Comparison of ENCODE assay signal across 14 cellular contexts in the genomic region with DNA sequence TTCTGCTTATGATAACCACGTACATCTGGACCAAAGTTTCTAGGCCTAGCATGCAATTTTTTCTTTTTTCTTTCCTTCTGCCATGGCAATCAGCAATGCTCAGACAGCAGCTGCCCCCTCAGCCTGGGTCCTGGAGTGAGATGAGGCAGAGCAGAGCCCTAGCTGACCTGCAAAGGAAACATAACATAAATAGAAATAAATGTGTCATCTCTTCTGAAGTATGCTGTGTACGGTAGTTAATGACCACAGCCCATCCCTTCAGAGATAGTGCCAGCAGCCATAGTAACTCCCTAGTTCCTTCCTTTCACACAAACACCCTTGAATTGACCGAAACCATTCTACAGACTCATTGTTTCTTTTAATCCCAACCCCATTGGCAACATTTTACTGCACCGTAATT. TPM values are rescaled to one million over a fixed set of nuclear protein-coding genes. Genes with fewer than 3 reads are reported as not detected.
A peak's percentile ranks its signal among the peaks of the same experiment; 100 is the strongest.
DNase-seq lines count a peak whose midpoint lies in the region; ATAC-seq and TF ChIP-seq lines count a peak whose summit lies in the region.
"Had no signal": no experiment of that assay in that cellular context is flagged by ENCODE, and none has a peak within 500 bp of the region (broad histone marks: within the 10 kb centered on the region; RNA-seq: fewer than 3 reads in every experiment).

No MANE protein-coding gene starts in this region.

- peaks cover 74% of the 10 kb centered on the region for H3K4me1 Mint-ChIP-seq in activated naive CD8-positive, alpha-beta T cell treated with anti-CD3 and anti-CD28 coated beads, Interleukin-2, amount 50 U/mL, for 24 hours
- peaks cover 5% of the 10 kb centered on the region for H3K4me1 Mint-ChIP-seq in progenitor cell of endocrine pancreas (ENCODE audit: low read depth)

- H4K20me1 ChIP-seq in KMS-11 (ENCODE audit: insufficient read depth), result no peaks in the 10 kb centered on the region

- H3K36me3 Mint-ChIP-seq in activated naive CD8-positive, alpha-beta T cell treated with anti-CD3 and anti-CD28 coated beads, Interleukin-2, amount 50 U/mL, for 24 hours (ENCODE audit: low read depth), result no peaks in the 10 kb centered on the region
- no peaks in the 10 kb centered on the region for H3K36me3 Mint-ChIP-seq in progenitor cell of endocrine pancreas (ENCODE audit: insufficient read depth)

- H3K9ac ChIP-seq in KMS-11, result peak overlapping the region; percentile 84

- no peaks in the 10 kb centered on the region for H3K27me3 Mint-ChIP-seq in activated naive CD8-positive, alpha-beta T cell treated with anti-CD3 and anti-CD28 coated beads, Interleukin-2, amount 50 U/mL, for 24 hours
- peaks cover 10% of the 10 kb centered on the region for H3K27me3 Mint-ChIP-seq in progenitor cell of endocrine pancreas

- TF ChIP-seq CTCF in KMS-11 (conservative IDR thresholded peaks at IDR 0.05; ENCODE audit: low read depth, low read length) (no peak), neutrophil (IDR thresholded peaks at IDR 0.05) (no peak), progenitor cell of endocrine pancreas (IDR thresholded peaks at IDR 0.05; ENCODE audit: unreplicated experiment) (no peak)

- peak; percentile 53 for DNase-seq in NCI-H2171 treated with DMSO at 0.1 percent for 48 hours (lab: John Stamatoyannopoulos, UW)
- no peak for DNase-seq in NCI-H2171 (lab: John Stamatoyannopoulos, UW)
- no peak for DNase-seq in activated naive CD8-positive, alpha-beta T cell treated with anti-CD3 and anti-CD28 coated beads, Interleukin-2, amount 50 U/mL, for 24 hours
- DNase-seq in ecto neural progenitor cell (ENCODE audit: low spot score), result no peak
- DNase-seq in progenitor cell of endocrine pancreas (ENCODE audit: low spot score, unreplicated experiment), result no peak
- DNase-seq: activated CD4-positive, alpha-beta T cell treated with anti-CD3 and anti-CD28 coated beads for 4 hours; activated effector memory CD4-positive, alpha-beta T cell treated with Interleukin-2 at 50 U/mL for 16 hours; mesendoderm; NCI-H446 treated with DMSO at 0.1 percent for 48 hours; substantia nigra had no signal

- H3K79me2 ChIP-seq in KMS-11 (ENCODE audit: insufficient read depth, low read depth), result no peaks in the 10 kb centered on the region

- peak overlapping the region; percentile 99 for H3K27ac ChIP-seq in KMS-11
- H3K27ac ChIP-seq in neutrophil, result peak overlapping the region; percentile 88
- H3K27ac ChIP-seq: 22Rv1 had no signal

- H3K4me1 ChIP-seq in KMS-11 (ENCODE audit: low read depth, poor library complexity, severe bottlenecking) (peaks cover 76% of the 10 kb centered on the region), neutrophil (ENCODE audit: control insufficient read depth in 1 of 2, insufficient read depth in 1 of 2, low read depth in 1 of 2, low read length in 1 of 2) (peaks cover 79 to 80% of the 10 kb centered on the region in 2 experiments)

- H3K9me3 Mint-ChIP-seq in activated naive CD8-positive, alpha-beta T cell treated with anti-CD3 and anti-CD28 coated beads, Interleukin-2, amount 50 U/mL, for 24 hours, result no peaks in the 10 kb centered on the region
- peaks cover 4% of the 10 kb centered on the region for H3K9me3 Mint-ChIP-seq in progenitor cell of endocrine pancreas (ENCODE audit: low read depth)

- H3K4me3 ChIP-seq in KMS-11 (IDR thresholded peaks at IDR 0.05; ENCODE audit: insufficient read depth, low read depth, low read length), result peak overlapping the region; percentile 50
- peak overlapping the region; percentile 35 to 41 for H3K4me3 ChIP-seq in neutrophil (ENCODE audit: low read depth in 1 of 2, low read length in 1 of 2)

- peak overlapping the region; percentile 98 for H3K4me2 ChIP-seq in KMS-11

- H3K27ac Mint-ChIP-seq in activated naive CD8-positive, alpha-beta T cell treated with anti-CD3 and anti-CD28 coated beads, Interleukin-2, amount 50 U/mL, for 24 hours, result peak overlapping the region; percentile 91
- H3K27ac Mint-ChIP-seq in progenitor cell of endocrine pancreas, result no peak overlapping the region

- H3K9me3 ChIP-seq in neutrophil, result no peaks in the 10 kb centered on the region

- no peak for ATAC-seq in activated naive CD8-positive, alpha-beta T cell treated with anti-CD3 and anti-CD28 coated beads, Interleukin-2, amount 50 U/mL, for 24 hours
- ATAC-seq in HG03521 (IDR thresholded peaks at IDR 0.05; ENCODE audit: unreplicated experiment), result no peak

- no peak overlapping the region for H3K4me3 Mint-ChIP-seq in activated naive CD8-positive, alpha-beta T cell treated with anti-CD3 and anti-CD28 coated beads, Interleukin-2, amount 50 U/mL, for 24 hours
- H3K4me3 Mint-ChIP-seq in progenitor cell of endocrine pancreas (ENCODE audit: low read depth), result no peak overlapping the region

- H3K27me3 ChIP-seq in KMS-11 (ENCODE audit: insufficient read depth, low read depth) (no peaks in the 10 kb centered on the region), neutrophil (no peaks in the 10 kb centered on the region)

- peak overlapping the region; percentile 32 for H2AFZ ChIP-seq in KMS-11 (ENCODE audit: low read depth)

- H3K36me3 ChIP-seq in KMS-11 (ENCODE audit: insufficient read depth) (no peaks in the 10 kb centered on the region), neutrophil (no peaks in the 10 kb centered on the region)

RNA-seq across cellular contexts. Expression of a gene that starts 8.4 kb away (rescaled TPM):
- 55.1 and 65.3 TPM in 2 replicates for total RNA-seq in progenitor cell of endocrine pancreas
